In the genomic region with DNA sequence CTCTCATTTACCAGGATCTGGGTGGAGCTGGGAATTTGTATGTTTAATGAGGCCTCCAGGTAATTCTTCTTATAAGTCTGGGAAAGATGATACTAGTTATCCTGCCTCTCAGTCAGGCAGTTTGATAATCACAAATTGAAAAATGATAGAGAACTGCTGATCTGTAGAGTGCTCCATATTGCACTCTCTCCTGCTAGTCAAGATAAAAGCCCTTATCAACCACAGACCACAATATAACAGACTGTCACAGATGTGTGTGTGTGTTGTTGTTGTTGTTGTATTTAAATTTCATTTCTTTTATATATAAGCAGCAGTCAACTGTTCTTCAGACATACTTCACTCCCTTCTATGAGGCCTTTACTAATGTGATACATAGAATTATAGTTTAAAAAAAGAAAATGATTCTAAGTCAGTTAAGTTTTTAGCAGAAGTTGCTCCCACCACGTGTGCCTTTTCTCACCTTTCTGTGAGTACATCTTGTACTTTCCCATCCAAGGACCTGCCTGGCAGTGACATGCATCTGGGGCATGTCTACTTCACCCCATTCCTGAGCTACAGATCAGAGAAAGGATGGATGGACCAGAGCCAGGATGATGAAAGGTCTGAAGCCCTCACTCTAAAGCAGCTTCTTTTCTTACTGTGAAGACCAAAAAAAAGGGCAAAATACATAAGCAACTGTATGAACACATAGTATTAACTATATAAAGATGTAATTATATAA, we compare ENCODE assay signal across 17 cellular contexts. TPM values are rescaled to one million over a fixed set of nuclear protein-coding genes. Genes with fewer than 3 reads are reported as not detected.
DNase-seq lines count a peak whose midpoint lies in the region; ATAC-seq and TF ChIP-seq lines count a peak whose summit lies in the region.
"Had no signal": no experiment of that assay in that cellular context is flagged by ENCODE, and none has a peak within 500 bp of the region (broad histone marks: within the 10 kb centered on the region; RNA-seq: fewer than 3 reads in every experiment).

No MANE protein-coding gene starts in this region.

- H3K9ac ChIP-seq in DND-41 (ENCODE audit: low read depth, low read length), result no peak overlapping the region

- no peaks in the 10 kb centered on the region for H4K20me1 ChIP-seq in DND-41 (ENCODE audit: insufficient read depth, low read length)

- no peaks in the 10 kb centered on the region for H3K36me3 ChIP-seq in DND-41 (ENCODE audit: insufficient read depth, low read length)
- H3K36me3 ChIP-seq: BE2C had no signal

- H2AFZ ChIP-seq in DND-41 (ENCODE audit: low read depth, low read length), result 0 out of 2 replicates have a peak overlapping the region, but pooled peaks have one; percentile 25

- H3K27ac ChIP-seq in DND-41 (ENCODE audit: low read length), result no peak overlapping the region
- H3K27ac ChIP-seq: A549, C4-2B had no signal

- H3K9me3 ChIP-seq in DND-41 (ENCODE audit: insufficient read depth, low read length, severe bottlenecking), result no peaks in the 10 kb centered on the region
- H3K9me3 ChIP-seq: A549, BE2C had no signal

- peaks cover 8% of the 10 kb centered on the region; the same call in 1 of the 2 replicates for H3K4me1 ChIP-seq in DND-41 (ENCODE audit: insufficient read depth, low read length)
- H3K4me1 ChIP-seq: A549, BE2C had no signal

- no peak overlapping the region for H3K4me3 ChIP-seq in DND-41 (ENCODE audit: low read depth in 1 of 2, low read length in 2 of 2)
- no peak overlapping the region for H3K4me3 ChIP-seq in Jurkat, Clone E6-1 (ENCODE audit: low read length)
- H3K4me3 ChIP-seq: A549 had no signal

- TF ChIP-seq CTCF in DND-41 (IDR thresholded peaks at IDR 0.05; ENCODE audit: borderline replicate concordance, extremely low read depth, low read length, poor library complexity, severe bottlenecking), result no peak

- no peaks in the 10 kb centered on the region for H3K27me3 ChIP-seq in DND-41 (ENCODE audit: insufficient read depth, low read length, poor library complexity)
- H3K27me3 ChIP-seq: BE2C had no signal

- peak; percentile 54; the same call in 1 of the 3 replicates for ATAC-seq in DND-41 (ENCODE audit: insufficient read depth, low read depth)
- ATAC-seq: A549 had no signal

- DNase-seq in DND-41 (no peak), amniotic epithelial cell (ENCODE audit: low read depth) (peak; percentile 73), iris pigment epithelial cell (ENCODE audit: low read depth) (peak; percentile 17), NCI-H187 (lab: John Stamatoyannopoulos, UW) (no peak), iPS-NIHi11 (ENCODE audit: low spot score) (no peak), NCI-H1092 (lab: John Stamatoyannopoulos, UW) (no peak)
- peak; percentile 14 for DNase-seq in Jurkat, Clone E6-1 (ENCODE audit: low read depth, low spot score)
- DNase-seq: BE2C; CD4-positive, alpha-beta memory T cell; COR-L47; DMS153; DMS79 treated with DMSO at 0.1 percent for 48 hours; GDM1; GOT3; H9 had no signal

- no peaks in the 10 kb centered on the region for H3K79me2 ChIP-seq in DND-41 (ENCODE audit: insufficient read depth, low read length)

- H3K4me2 ChIP-seq in DND-41 (ENCODE audit: insufficient read depth, low read length), result no peak overlapping the region
- H3K4me2 ChIP-seq: A549 had no signal

RNA-seq across cellular contexts. Expression of gene TENT5A, which starts 29.8 kb away (rescaled TPM):
- polyA plus RNA-seq in Jurkat, Clone E6-1 (2012; ENCODE audit: insufficient read depth, insufficient read length), result 1.8 TPM

Comparison
In these comparisons a context has a peak if more than half of its experiments do, and no peak if none do; other contexts are left out.
1. DNase-seq: peak in Jurkat, Clone E6-1 (single experiment), amniotic epithelial cell (single experiment) and iris pigment epithelial cell (single experiment); none in DND-41 (single experiment), NCI-H187 (0 of 2), iPS-NIHi11 (single experiment) and NCI-H1092 (single experiment).